8 cellular contexts compared by ENCODE assay signal in genomic region chr5:18749716-18750271, GRCh38.
DNase-seq lines count a peak whose midpoint lies in the region; ATAC-seq, FAIRE-seq and TF ChIP-seq lines count a peak whose summit lies in the region.
"Not testable (repeated sequence)": the region's sequence is repeated elsewhere in the genome, so short reads cannot be mapped to it uniquely, and the experiment has no call there.

No MANE protein-coding gene starts in this region.

- CTCF ChIA-PET in activated CD4-positive, alpha-beta T cell treated with anti-CD3 and anti-CD28 coated beads for 36 hours (lab: Charles Lee); GM12878 (lab: Yijun Ruan, JAX): not testable (repeated sequence)

- TF ChIP-seq POLR2A in GM12878 (IDR thresholded peaks at IDR 0.05; ENCODE audit: low read depth, low read length): not testable (repeated sequence)

- H3K27me3 ChIP-seq in GM12878 (replicated peaks in 1 of 2; ENCODE audit: control insufficient read depth in 2 of 2, insufficient read depth in 2 of 2, low read length in 1 of 2): not testable (repeated sequence)

- not testable (repeated sequence) for TF ChIP-seq RAD21 in GM12878 (IDR thresholded peaks at IDR 0.05; ENCODE audit: insufficient read depth, low read depth, low read length)

- POLR2A ChIA-PET in activated CD4-positive, alpha-beta T cell treated with anti-CD3 and anti-CD28 coated beads for 36 hours (lab: Charles Lee); GM12878 (lab: Charles Lee): not testable (repeated sequence)

- in situ Hi-C loops in GM12878 (cut with MboI): loop anchor here (25.0 kb wide), 1 partner anchor 1512 kb away; no protein-coding TSS in a partner anchor

- WGBS in GM12878 (ENCODE audit: insufficient coverage, insufficient replicate concordance, low lambda C conversion rate, missing lambda C conversion rate): 0% methylated on average over 6 of the region's 6 CpGs

- peak; percentile 81 for DNase-seq in GM12865 (ENCODE audit: low read depth)
- peak; percentile 37 for DNase-seq in activated CD4-positive, alpha-beta T cell treated with anti-CD3 and anti-CD28 coated beads for 36 hours
- DNase-seq in GM12878 (ENCODE audit: low read depth, low spot score): not testable (repeated sequence)

- SMC1A ChIA-PET in GM12878 (lab: Charles Lee; ENCODE audit: uncharacterized antibody, unreplicated experiment): interaction anchor here (1.7 kb wide), 1 partner anchor 8 kb away, joined by 4 read pairs; no protein-coding TSS in a partner anchor

- H3K27ac ChIP-seq in GM12878 (ENCODE audit: control insufficient read depth, insufficient read depth): not testable (repeated sequence)

- not testable (repeated sequence) for H4K20me1 ChIP-seq in GM12878 (ENCODE audit: control insufficient read depth, insufficient read depth)

- not testable (repeated sequence) for BruUV-seq in GM12878 (replicated peaks; lab: Mats Ljungman, UMichigan)

- H3K9me3 ChIP-seq in GM12878 (replicated peaks; ENCODE audit: control insufficient read depth, insufficient read depth, low read length): peaks cover 12% of the 10 kb centered on the region; the same call in 2 of the 3 replicates

- peak overlapping the region; percentile 37 for H2AFZ ChIP-seq in GM12878 (ENCODE audit: control insufficient read depth, low read depth, low read length)

- ATAC-seq in GM18907 (IDR thresholded peaks at IDR 0.05; ENCODE audit: unreplicated experiment) (peak; percentile 40), GM21423 (IDR thresholded peaks at IDR 0.05; ENCODE audit: unreplicated experiment) (peak; percentile 30), HG02678 (IDR thresholded peaks at IDR 0.05; ENCODE audit: unreplicated experiment) (peak; percentile 35), HG03064 (IDR thresholded peaks at IDR 0.05; ENCODE audit: low read depth, unreplicated experiment) (peak; percentile 29), HG03521 (IDR thresholded peaks at IDR 0.05; ENCODE audit: unreplicated experiment) (peak; percentile 35), GM12878 (peak; percentile 8)
- peak; percentile 36 for ATAC-seq in activated CD4-positive, alpha-beta T cell treated with anti-CD3 and anti-CD28 coated beads for 36 hours

- TF ChIP-seq EP300 in GM12878 (IDR thresholded peaks at IDR 0.05; ENCODE audit: borderline replicate concordance in 1 of 2, control insufficient read depth in 1 of 2, low read depth in 2 of 2, low read length in 2 of 2): not testable (repeated sequence)

- RAD21 ChIA-PET in GM12878 (lab: Charles Lee; ENCODE audit: unreplicated experiment): not testable (repeated sequence)

- H3K36me3 Mint-ChIP-seq in activated CD4-positive, alpha-beta T cell treated with anti-CD3 and anti-CD28 coated beads for 36 hours (ENCODE audit: low read depth): not testable (repeated sequence)

- H3K4me3 ChIP-seq in GM12865 (ENCODE audit: low read depth, low read length); GM12878: not testable (repeated sequence)

- not testable (repeated sequence) for H3K4me3 Mint-ChIP-seq in activated CD4-positive, alpha-beta T cell treated with anti-CD3 and anti-CD28 coated beads for 36 hours

- H3K36me3 ChIP-seq in GM12878 (ENCODE audit: control insufficient read depth in 2 of 2, insufficient read depth in 2 of 2, low read length in 1 of 2): not testable (repeated sequence)

- not testable (repeated sequence) for FAIRE-seq in GM12878 (lab: Jason Lieb, UNC)

- peaks cover 21% of the 10 kb centered on the region for H3K4me1 ChIP-seq in GM12878 (ENCODE audit: control insufficient read depth, insufficient read depth, low read length)

- 0 out of 2 replicates have a peak overlapping the region, but pooled peaks have one; percentile 38 for H3K4me2 ChIP-seq in GM12878 (ENCODE audit: control insufficient read depth, insufficient read depth)

- not testable (repeated sequence) for H3K27me3 Mint-ChIP-seq in activated CD4-positive, alpha-beta T cell treated with anti-CD3 and anti-CD28 coated beads for 36 hours

- intact Hi-C loops in activated CD4-positive, alpha-beta T cell treated with anti-CD3 and anti-CD28 coated beads for 36 hours (cut with DNase I, micrococcal nuclease); GM12878 (cut with micrococcal nuclease; ENCODE audit: unreplicated experiment): not testable (repeated sequence)

- H3K79me2 ChIP-seq in GM12878 (ENCODE audit: control insufficient read depth, insufficient read depth, low read length): not testable (repeated sequence)

- peaks cover 10% of the 10 kb centered on the region for H3K9me3 Mint-ChIP-seq in activated CD4-positive, alpha-beta T cell treated with anti-CD3 and anti-CD28 coated beads for 36 hours (ENCODE audit: low read depth)

- peaks cover 41% of the 10 kb centered on the region for H3K4me1 Mint-ChIP-seq in activated CD4-positive, alpha-beta T cell treated with anti-CD3 and anti-CD28 coated beads for 36 hours

- not testable (repeated sequence) for H3K27ac Mint-ChIP-seq in activated CD4-positive, alpha-beta T cell treated with anti-CD3 and anti-CD28 coated beads for 36 hours

- TF ChIP-seq CTCF in GM12865 (IDR thresholded peaks at IDR 0.05; ENCODE audit: insufficient read depth, low read depth, low read length, missing control alignments); GM12878 (IDR thresholded peaks at IDR 0.05 in 2 of 3, conservative IDR thresholded peaks at IDR 0.05 in 1 of 3; ENCODE audit: control insufficient read depth in 2 of 3, extremely low read depth in 1 of 3, insufficient read depth in 1 of 3, low read depth in 3 of 3, low read length in 3 of 3): not testable (repeated sequence)

- H3K9ac ChIP-seq in GM12878 (ENCODE audit: control insufficient read depth, insufficient read depth, low read length): not testable (repeated sequence)

TF ChIP-seq in GM12878, 131 proteins besides CTCF, POLR2A, EP300 and RAD21:
- TF ChIP-seq BCL11A (IDR thresholded peaks at IDR 0.05; ENCODE audit: low read depth, low read length): 0 out of 2 replicates have a peak, but pooled peaks have one; percentile 17
- peak; percentile 77 for TF ChIP-seq RUNX3 (IDR thresholded peaks at IDR 0.05; ENCODE audit: low read length)
- TF ChIP-seq JUNB (IDR thresholded peaks at IDR 0.05): peak; percentile 74
- peak; percentile 51; the same call in 1 of the 2 replicates for TF ChIP-seq CREM (IDR thresholded peaks at IDR 0.05; ENCODE audit: low read depth)
- peak; percentile 50; the same call in 1 of the 2 replicates for TF ChIP-seq SPI1 (IDR thresholded peaks at IDR 0.05; ENCODE audit: borderline replicate concordance, insufficient read depth, low read depth, low read length)
- peak; percentile 10; the same call in 1 of the 2 replicates for TF ChIP-seq TCF7 (IDR thresholded peaks at IDR 0.05; ENCODE audit: borderline replicate concordance)
- TF ChIP-seq IKZF2 (IDR thresholded peaks at IDR 0.05): 0 out of 4 replicates have a peak, but pooled peaks of 1 of the 2 experiments have one; percentile 39
- 0 out of 2 replicates have a peak, but pooled peaks have one; percentile 23 for TF ChIP-seq CBFB (IDR thresholded peaks at IDR 0.05; ENCODE audit: low read depth)
- TF ChIP-seq ZBED1 (IDR thresholded peaks at IDR 0.05; ENCODE audit: borderline replicate concordance): peak; percentile 50; the same call in 1 of the 2 replicates
- TF ChIP-seq CREB1 (IDR thresholded peaks at IDR 0.05; ENCODE audit: low read depth): peak; percentile 36; the same call in 1 of the 2 replicates
- TF ChIP-seq POU2F2 (IDR thresholded peaks at IDR 0.05; ENCODE audit: borderline replicate concordance, low read depth, low read length): peak; percentile 43; the same call in 1 of the 3 replicates
